In the genomic region with DNA sequence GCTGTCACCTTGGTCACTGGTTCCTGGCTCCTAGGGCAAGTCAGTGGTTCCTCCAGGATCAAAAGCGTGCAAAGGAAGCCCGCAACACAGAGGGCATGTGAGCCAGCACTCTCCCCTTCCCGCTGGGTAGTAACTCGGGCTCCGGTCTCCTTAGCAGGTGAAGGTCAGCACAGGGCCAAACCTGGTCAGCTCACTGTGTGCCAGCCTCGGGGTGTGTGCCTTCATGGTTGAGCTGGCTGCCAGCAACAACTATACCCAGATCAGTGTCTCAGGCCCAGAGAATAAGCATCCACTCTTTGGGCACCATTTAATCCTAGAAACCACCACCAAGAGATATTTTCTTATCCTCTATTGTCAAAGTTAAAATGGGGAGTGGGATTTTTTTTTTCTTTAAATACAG, we compare ENCODE assay signal across 11 cellular contexts. TPM values are rescaled to one million over a fixed set of nuclear protein-coding genes. Genes with fewer than 3 reads are reported as not detected.
"Had no signal": no experiment of that assay in that cellular context is flagged by ENCODE, and none has a peak within 500 bp of the region (broad histone marks: within the 10 kb centered on the region; RNA-seq: fewer than 3 reads in every experiment).

No MANE protein-coding gene starts in this region.

- H3K9ac ChIP-seq: GM23248 had no signal

- ATAC-seq: HCT116 had no signal

- H2AFZ ChIP-seq: GM23248 had no signal

- H3K4me1 Mint-ChIP-seq: IgD-negative memory B cell had no signal

- H3K4me1 ChIP-seq: HAP-1 had no signal

- H3K9me3 Mint-ChIP-seq: HFFc6, IgD-negative memory B cell had no signal

- H3K36me3 ChIP-seq: HAP-1 had no signal

- H3K9me3 ChIP-seq: HAP-1 had no signal

- H3K4me3 Mint-ChIP-seq: HFFc6, IgD-negative memory B cell had no signal

- H3K4me3 ChIP-seq: GM23248, HAP-1 had no signal

- DNase-seq: GM23248, GOT3, H7, HFFc6 had no signal

- H3K27ac Mint-ChIP-seq: HFFc6, IgD-negative memory B cell had no signal

- H3K27ac ChIP-seq: GM23248, HL-60 had no signal

RNA-seq across cellular contexts. Expression of gene PTGDR2, which starts 30.0 kb away (rescaled TPM):
- total RNA-seq: GM23248, H4, HFFc6, HT1080 had no signal

RNA-seq across cellular contexts. Expression of gene MS4A10, which starts 40.7 kb away (rescaled TPM):
- total RNA-seq: GM23248, H4, H7, HepG2, HFFc6, HT1080 had no signal
- polyA plus RNA-seq: GM23248, HepG2, IgD-negative memory B cell had no signal

RNA-seq across cellular contexts. Expression of gene ZP1, which starts 41.6 kb away (rescaled TPM):
- total RNA-seq: H7, HepG2 had no signal
- polyA plus RNA-seq: IgD-negative memory B cell had no signal
